ENCODE assay signal across 1 cellular context in the genomic region with DNA sequence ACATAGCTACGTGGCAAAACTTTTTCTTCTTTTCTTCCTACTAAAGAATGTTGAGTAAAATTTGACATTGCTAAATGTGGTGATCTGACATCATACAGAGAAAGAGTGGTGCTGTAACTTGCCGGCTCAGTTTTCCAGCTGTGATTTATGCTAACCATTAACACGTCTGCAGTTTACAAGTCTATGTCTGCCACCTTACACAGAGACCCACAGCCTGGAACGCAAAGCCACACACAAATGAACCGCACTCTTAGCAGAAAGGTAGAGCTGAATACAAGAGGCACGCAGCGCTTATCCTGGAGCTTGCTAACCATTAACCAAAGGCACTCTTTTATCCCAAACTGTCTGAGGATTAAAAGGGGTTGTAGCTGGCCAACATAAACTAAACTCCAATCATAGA.
TF ChIP-seq lines count a peak whose summit lies in the region.

No MANE protein-coding gene starts in this region.

TF ChIP-seq in HepG2, 621 proteins besides CTCF, POLR2A, EP300 and RAD21 (continued from another document and continues in another):
- TF ChIP-seq, protein P1, sequence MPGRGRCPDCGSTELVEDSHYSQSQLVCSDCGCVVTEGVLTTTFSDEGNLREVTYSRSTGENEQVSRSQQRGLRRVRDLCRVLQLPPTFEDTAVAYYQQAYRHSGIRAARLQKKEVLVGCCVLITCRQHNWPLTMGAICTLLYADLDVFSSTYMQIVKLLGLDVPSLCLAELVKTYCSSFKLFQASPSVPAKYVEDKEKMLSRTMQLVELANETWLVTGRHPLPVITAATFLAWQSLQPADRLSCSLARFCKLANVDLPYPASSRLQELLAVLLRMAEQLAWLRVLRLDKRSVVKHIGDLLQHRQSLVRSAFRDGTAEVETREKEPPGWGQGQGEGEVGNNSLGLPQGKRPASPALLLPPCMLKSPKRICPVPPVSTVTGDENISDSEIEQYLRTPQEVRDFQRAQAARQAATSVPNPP (CRISPR knock-in tag; IDR thresholded peaks at IDR 0.05), result no peak
- TF ChIP-seq PAF1 (CRISPR knock-in tag; IDR thresholded peaks at IDR 0.05) (no peak), LCORL (IDR thresholded peaks at IDR 0.05) (no peak), LCORL (CRISPR knock-in tag; IDR thresholded peaks at IDR 0.05) (no peak), ZHX1 (CRISPR knock-in tag; IDR thresholded peaks at IDR 0.05; ENCODE audit: low read depth) (0 out of 2 replicates have a peak, but pooled peaks have one; percentile 32), ZNF790 (CRISPR knock-in tag; IDR thresholded peaks at IDR 0.05; ENCODE audit: borderline replicate concordance) (no peak), LRRFIP1 (CRISPR knock-in tag; conservative IDR thresholded peaks at IDR 0.05) (no peak), TBX3 (IDR thresholded peaks at IDR 0.05; ENCODE audit: borderline replicate concordance) (no peak), ARNT (IDR thresholded peaks at IDR 0.05) (no peak), BHLHE40 (IDR thresholded peaks at IDR 0.05; ENCODE audit: low read length) (no peak), HNRNPH1 (optimal IDR thresholded peaks at IDR 0.05; ENCODE audit: low read depth, low read length) (no peak), ARHGAP35 (CRISPR knock-in tag; IDR thresholded peaks at IDR 0.05; ENCODE audit: borderline replicate concordance) (no peak), PHF5A (CRISPR knock-in tag; IDR thresholded peaks at IDR 0.05; ENCODE audit: low read depth, unreplicated experiment) (peak; percentile 86), SAFB2 (CRISPR knock-in tag; IDR thresholded peaks at IDR 0.05; ENCODE audit: borderline replicate concordance, low read depth) (no peak), TIGD3 (CRISPR knock-in tag; IDR thresholded peaks at IDR 0.05; ENCODE audit: borderline replicate concordance) (no peak), FOSL1 (CRISPR knock-in tag; IDR thresholded peaks at IDR 0.05; ENCODE audit: borderline replicate concordance) (no peak), SOX6 (IDR thresholded peaks at IDR 0.05) (no peak), SOX6 (CRISPR knock-in tag; IDR thresholded peaks at IDR 0.05) (peak; percentile 56; the same call in 1 of the 2 replicates), PITX1 (CRISPR knock-in tag; IDR thresholded peaks at IDR 0.05) (peak; percentile 75), ATF7-NPFF (CRISPR knock-in tag; IDR thresholded peaks at IDR 0.05; ENCODE audit: low read depth) (0 out of 2 replicates have a peak, but pooled peaks have one; percentile 26), ZBTB4 (CRISPR knock-in tag; IDR thresholded peaks at IDR 0.05; ENCODE audit: borderline replicate concordance) (no peak), FOXP1 (IDR thresholded peaks at IDR 0.05) (no peak), FOXP1 (CRISPR knock-in tag; IDR thresholded peaks at IDR 0.05) (peak; percentile 42), ZMYM2 (CRISPR knock-in tag; IDR thresholded peaks at IDR 0.05) (no peak), FOXO1 (CRISPR knock-in tag; IDR thresholded peaks at IDR 0.05) (0 out of 2 replicates have a peak, but pooled peaks have one; percentile 11), ZBTB20 (CRISPR knock-in tag; IDR thresholded peaks at IDR 0.05; ENCODE audit: borderline replicate concordance, low read depth) (no peak), ZNF660 (CRISPR knock-in tag; IDR thresholded peaks at IDR 0.05; ENCODE audit: borderline replicate concordance, low read depth) (no peak), ZNF724P (CRISPR knock-in tag; IDR thresholded peaks at IDR 0.05; ENCODE audit: borderline replicate concordance) (no peak), GATAD2A (CRISPR knock-in tag; IDR thresholded peaks at IDR 0.05) (peak; percentile 62)
- TF ChIP-seq, protein P2, sequence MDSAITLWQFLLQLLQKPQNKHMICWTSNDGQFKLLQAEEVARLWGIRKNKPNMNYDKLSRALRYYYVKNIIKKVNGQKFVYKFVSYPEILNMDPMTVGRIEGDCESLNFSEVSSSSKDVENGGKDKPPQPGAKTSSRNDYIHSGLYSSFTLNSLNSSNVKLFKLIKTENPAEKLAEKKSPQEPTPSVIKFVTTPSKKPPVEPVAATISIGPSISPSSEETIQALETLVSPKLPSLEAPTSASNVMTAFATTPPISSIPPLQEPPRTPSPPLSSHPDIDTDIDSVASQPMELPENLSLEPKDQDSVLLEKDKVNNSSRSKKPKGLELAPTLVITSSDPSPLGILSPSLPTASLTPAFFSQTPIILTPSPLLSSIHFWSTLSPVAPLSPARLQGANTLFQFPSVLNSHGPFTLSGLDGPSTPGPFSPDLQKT (CRISPR knock-in tag; IDR thresholded peaks at IDR 0.05; ENCODE audit: borderline replicate concordance), result no peak
- TF ChIP-seq, protein P3, sequence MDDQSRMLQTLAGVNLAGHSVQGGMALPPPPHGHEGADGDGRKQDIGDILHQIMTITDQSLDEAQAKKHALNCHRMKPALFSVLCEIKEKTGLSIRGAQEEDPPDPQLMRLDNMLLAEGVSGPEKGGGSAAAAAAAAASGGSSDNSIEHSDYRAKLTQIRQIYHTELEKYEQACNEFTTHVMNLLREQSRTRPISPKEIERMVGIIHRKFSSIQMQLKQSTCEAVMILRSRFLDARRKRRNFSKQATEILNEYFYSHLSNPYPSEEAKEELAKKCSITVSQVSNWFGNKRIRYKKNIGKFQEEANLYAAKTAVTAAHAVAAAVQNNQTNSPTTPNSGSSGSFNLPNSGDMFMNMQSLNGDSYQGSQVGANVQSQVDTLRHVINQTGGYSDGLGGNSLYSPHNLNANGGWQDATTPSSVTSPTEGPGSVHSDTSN (CRISPR knock-in tag; IDR thresholded peaks at IDR 0.05; ENCODE audit: borderline replicate concordance), result no peak
- TF ChIP-seq, protein P4, sequence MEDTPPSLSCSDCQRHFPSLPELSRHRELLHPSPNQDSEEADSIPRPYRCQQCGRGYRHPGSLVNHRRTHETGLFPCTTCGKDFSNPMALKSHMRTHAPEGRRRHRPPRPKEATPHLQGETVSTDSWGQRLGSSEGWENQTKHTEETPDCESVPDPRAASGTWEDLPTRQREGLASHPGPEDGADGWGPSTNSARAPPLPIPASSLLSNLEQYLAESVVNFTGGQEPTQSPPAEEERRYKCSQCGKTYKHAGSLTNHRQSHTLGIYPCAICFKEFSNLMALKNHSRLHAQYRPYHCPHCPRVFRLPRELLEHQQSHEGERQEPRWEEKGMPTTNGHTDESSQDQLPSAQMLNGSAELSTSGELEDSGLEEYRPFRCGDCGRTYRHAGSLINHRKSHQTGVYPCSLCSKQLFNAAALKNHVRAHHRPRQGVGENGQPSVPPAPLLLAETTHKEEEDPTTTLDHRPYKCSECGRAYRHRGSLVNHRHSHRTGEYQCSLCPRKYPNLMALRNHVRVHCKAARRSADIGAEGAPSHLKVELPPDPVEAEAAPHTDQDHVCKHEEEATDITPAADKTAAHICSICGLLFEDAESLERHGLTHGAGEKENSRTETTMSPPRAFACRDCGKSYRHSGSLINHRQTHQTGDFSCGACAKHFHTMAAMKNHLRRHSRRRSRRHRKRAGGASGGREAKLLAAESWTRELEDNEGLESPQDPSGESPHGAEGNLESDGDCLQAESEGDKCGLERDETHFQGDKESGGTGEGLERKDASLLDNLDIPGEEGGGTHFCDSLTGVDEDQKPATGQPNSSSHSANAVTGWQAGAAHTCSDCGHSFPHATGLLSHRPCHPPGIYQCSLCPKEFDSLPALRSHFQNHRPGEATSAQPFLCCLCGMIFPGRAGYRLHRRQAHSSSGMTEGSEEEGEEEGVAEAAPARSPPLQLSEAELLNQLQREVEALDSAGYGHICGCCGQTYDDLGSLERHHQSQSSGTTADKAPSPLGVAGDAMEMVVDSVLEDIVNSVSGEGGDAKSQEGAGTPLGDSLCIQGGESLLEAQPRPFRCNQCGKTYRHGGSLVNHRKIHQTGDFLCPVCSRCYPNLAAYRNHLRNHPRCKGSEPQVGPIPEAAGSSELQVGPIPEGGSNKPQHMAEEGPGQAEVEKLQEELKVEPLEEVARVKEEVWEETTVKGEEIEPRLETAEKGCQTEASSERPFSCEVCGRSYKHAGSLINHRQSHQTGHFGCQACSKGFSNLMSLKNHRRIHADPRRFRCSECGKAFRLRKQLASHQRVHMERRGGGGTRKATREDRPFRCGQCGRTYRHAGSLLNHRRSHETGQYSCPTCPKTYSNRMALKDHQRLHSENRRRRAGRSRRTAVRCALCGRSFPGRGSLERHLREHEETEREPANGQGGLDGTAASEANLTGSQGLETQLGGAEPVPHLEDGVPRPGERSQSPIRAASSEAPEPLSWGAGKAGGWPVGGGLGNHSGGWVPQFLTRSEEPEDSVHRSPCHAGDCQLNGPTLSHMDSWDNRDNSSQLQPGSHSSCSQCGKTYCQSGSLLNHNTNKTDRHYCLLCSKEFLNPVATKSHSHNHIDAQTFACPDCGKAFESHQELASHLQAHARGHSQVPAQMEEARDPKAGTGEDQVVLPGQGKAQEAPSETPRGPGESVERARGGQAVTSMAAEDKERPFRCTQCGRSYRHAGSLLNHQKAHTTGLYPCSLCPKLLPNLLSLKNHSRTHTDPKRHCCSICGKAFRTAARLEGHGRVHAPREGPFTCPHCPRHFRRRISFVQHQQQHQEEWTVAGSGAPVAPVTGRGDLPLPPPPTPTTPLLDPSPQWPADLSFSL (CRISPR knock-in tag; IDR thresholded peaks at IDR 0.05), result peak; percentile 85
